ENCODE assay signal across 8 cellular contexts in the genomic region with DNA sequence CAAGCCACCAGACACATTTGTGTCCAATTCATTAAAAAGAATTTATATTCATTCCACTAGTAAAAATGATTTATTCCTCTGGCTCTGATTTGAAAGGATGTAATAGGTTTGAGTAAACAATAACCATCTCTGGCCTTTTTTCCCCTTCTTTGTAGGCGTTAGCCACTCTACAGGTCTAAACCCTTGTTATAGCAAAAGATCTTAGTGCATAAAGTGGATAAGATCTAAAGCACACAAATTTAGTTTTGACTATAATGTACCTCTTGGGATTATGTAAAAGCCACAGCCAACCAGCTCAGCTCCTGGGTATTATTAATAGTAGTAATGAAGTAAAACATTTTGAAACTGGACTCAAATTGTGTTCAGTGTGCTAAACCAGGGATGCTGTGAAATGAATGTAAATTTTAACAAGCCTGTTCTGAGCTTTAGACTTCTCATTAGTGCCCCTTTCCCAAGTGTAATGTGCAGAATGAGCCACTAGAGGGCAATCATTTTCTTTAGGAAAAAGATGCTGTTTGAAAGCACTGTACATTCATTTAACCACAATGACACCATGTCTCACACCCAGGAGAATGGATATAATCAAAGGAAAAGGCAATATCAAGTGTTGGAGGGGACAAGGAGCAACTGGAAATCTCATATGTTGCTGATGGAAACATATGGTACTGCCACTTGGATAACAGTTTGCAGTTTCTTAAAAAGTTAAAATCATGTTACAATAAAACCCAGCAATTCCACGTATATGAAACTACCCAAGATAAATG.
DNase-seq lines count a peak whose midpoint lies in the region; ATAC-seq and TF ChIP-seq lines count a peak whose summit lies in the region.

No MANE protein-coding gene starts in this region.

- ATAC-seq in HG02642 (IDR thresholded peaks at IDR 0.05; ENCODE audit: poor library complexity, unreplicated experiment), result peak; percentile 70
- ATAC-seq in right lobe of liver, result peak; percentile 86 to 94 (median 91)

- no peaks in the 10 kb centered on the region for H3K9me3 Mint-ChIP-seq in T-helper 2 cell treated with Interferon-gamma antibody and Interleukin-4, amounts not matched to agents 5 μg/mL and 100 μg/mL, for 36 hours

- no peak for TF ChIP-seq POLR2A in right lobe of liver (IDR thresholded peaks at IDR 0.05)

- WGBS in right lobe of liver (ENCODE audit: insufficient coverage, low coverage, low lambda C conversion rate, missing lambda C conversion rate), result 34% methylated on average over 2 of the region's 2 CpGs

- no peaks in the 10 kb centered on the region for H3K36me3 ChIP-seq in right lobe of liver

- no peaks in the 10 kb centered on the region for H3K36me3 Mint-ChIP-seq in T-helper 2 cell treated with Interferon-gamma antibody and Interleukin-4, amounts not matched to agents 5 μg/mL and 100 μg/mL, for 36 hours (ENCODE audit: low read depth)

- H3K4me1 Mint-ChIP-seq in T-helper 2 cell treated with Interferon-gamma antibody and Interleukin-4, amounts not matched to agents 5 μg/mL and 100 μg/mL, for 36 hours (ENCODE audit: low read depth), result no peaks in the 10 kb centered on the region

- H3K4me1 ChIP-seq in right lobe of liver, result no peaks in the 10 kb centered on the region

- H3K9me3 ChIP-seq in right lobe of liver, result no peaks in the 10 kb centered on the region

- intact Hi-C loops in right lobe of liver (cut with DNase I), result loop anchor here in 1 of 2 donors (10.0 kb wide), 1 partner anchor 84 kb away; no protein-coding TSS in a partner anchor

- H3K4me3 Mint-ChIP-seq in T-helper 2 cell treated with Interferon-gamma antibody and Interleukin-4, amounts not matched to agents 5 μg/mL and 100 μg/mL, for 36 hours, result no peak overlapping the region

- no peaks in the 10 kb centered on the region for H3K27me3 ChIP-seq in right lobe of liver

- H3K4me3 ChIP-seq in right lobe of liver, result no peak overlapping the region

- no peaks in the 10 kb centered on the region for H3K27me3 Mint-ChIP-seq in T-helper 2 cell treated with Interferon-gamma antibody and Interleukin-4, amounts not matched to agents 5 μg/mL and 100 μg/mL, for 36 hours (ENCODE audit: low read depth)

- peak; percentile 84 to 95 (median 86) for TF ChIP-seq CTCF in right lobe of liver (IDR thresholded peaks at IDR 0.05)

- no peak overlapping the region for H3K27ac Mint-ChIP-seq in T-helper 2 cell treated with Interferon-gamma antibody and Interleukin-4, amounts not matched to agents 5 μg/mL and 100 μg/mL, for 36 hours

- H3K27ac ChIP-seq in right lobe of liver, result no peak overlapping the region

- peak in 5 of 6 experiments; percentile 3 to 70 (median 19) for DNase-seq in stimulated activated naive CD4-positive, alpha-beta T cell (lab: John Stamatoyannopoulos, UW)
- DNase-seq in stimulated activated naive CD4-positive, alpha-beta T cell treated with Interleukin-2 at 50 U/mL for 16 hours (lab: John Stamatoyannopoulos, UW), result no peak
- peak; percentile 60 for DNase-seq in NCI-H1694 treated with DMSO at 0.1 percent for 48 hours (lab: John Stamatoyannopoulos, UW)
- DNase-seq in T-helper 2 cell treated with Interferon-gamma antibody and Interleukin-4, amounts not matched to agents 5 μg/mL and 100 μg/mL, for 36 hours (ENCODE audit: low spot score), result peak; percentile 26
- peak; percentile 83 for DNase-seq in dermis blood vessel endothelial cell
- DNase-seq in right lobe of liver, result no peak
- peak; percentile 1 to 14 for DNase-seq in stimulated activated CD8-positive, alpha-beta memory T cell treated with anti-CD3 and anti-CD28 coated beads, Interleukin-7, amount 100 ng/mL, for 1 hour (ENCODE audit: low read depth in 2 of 2)

Comparison
In these comparisons a context has a peak if more than half of its experiments do, and no peak if none do; other contexts are left out.
1. DNase-seq: peak in stimulated activated naive CD4-positive, alpha-beta T cell (5 of 6), NCI-H1694 treated with DMSO at 0.1 percent for 48 hours (single experiment), T-helper 2 cell treated with Interferon-gamma antibody and Interleukin-4, amounts not matched to agents 5 μg/mL and 100 μg/mL, for 36 hours (single experiment), dermis blood vessel endothelial cell (single experiment) and stimulated activated CD8-positive, alpha-beta memory T cell treated with anti-CD3 and anti-CD28 coated beads, Interleukin-7, amount 100 ng/mL, for 1 hour (2 of 2); none in stimulated activated naive CD4-positive, alpha-beta T cell treated with Interleukin-2 at 50 U/mL for 16 hours (single experiment) and right lobe of liver (0 of 3).